15 cellular contexts compared by ENCODE assay signal in the genomic region with DNA sequence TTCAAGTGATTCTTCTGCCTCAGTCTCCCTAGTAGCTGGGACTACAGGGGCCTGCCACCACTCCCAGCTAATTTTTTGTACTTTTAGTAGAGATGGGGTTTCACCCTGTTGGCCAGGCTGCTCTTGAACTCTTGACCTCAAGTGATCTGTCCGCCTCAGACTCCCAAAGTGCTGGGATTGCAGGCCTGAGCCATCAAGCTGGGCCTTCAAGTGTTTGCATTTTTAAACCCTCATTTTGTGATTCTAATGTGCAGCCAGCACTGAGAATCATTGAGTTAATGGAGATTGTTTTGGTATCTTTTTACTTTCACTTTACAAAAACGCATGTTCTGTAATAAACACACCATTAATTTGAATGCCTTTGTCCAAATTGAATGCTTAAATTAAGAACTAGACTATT. TPM values are rescaled to one million over a fixed set of nuclear protein-coding genes. Genes with fewer than 3 reads are reported as not detected.
"Had no signal": no experiment of that assay in that cellular context is flagged by ENCODE, and none has a peak within 500 bp of the region (broad histone marks: within the 10 kb centered on the region; RNA-seq: fewer than 3 reads in every experiment).

No MANE protein-coding gene starts in this region.

- H3K9me3 ChIP-seq: upper lobe of left lung had no signal

- ATAC-seq: activated CD8-positive, alpha-beta memory T cell treated with anti-CD3 and anti-CD28 coated beads, Interleukin-2, amount 10 ng/mL, durations not matched to agents 7 days and 5 days; activated naive CD4-positive, alpha-beta T cell treated with anti-CD3 and anti-CD28 coated beads, Interleukin-2, amount 50 U/mL, for 72 hours; activated T-cell treated with anti-CD3 and anti-CD28 coated beads, Interleukin-2, amount 50 U/mL, for 4 hours; left ventricle myocardium superior; T-helper 17 cell had no signal

- H3K36me3 ChIP-seq: upper lobe of left lung had no signal

- H3K27ac ChIP-seq: upper lobe of left lung had no signal

- H3K4me3 ChIP-seq: upper lobe of left lung had no signal

- DNase-seq: activated CD4-positive, alpha-beta T cell treated with anti-CD3 and anti-CD28 coated beads, Interleukin-2, amount 50 U/mL, for 48 hours; activated CD8-positive, alpha-beta memory T cell treated with anti-CD3 and anti-CD28 coated beads, Interleukin-2, amount 10 ng/mL, durations not matched to agents 7 days and 5 days; activated effector memory CD4-positive, alpha-beta T cell treated with anti-CD3 and anti-CD28 coated beads, Interleukin-2, amount 50 U/mL, for 16 hours; activated T-cell treated with anti-CD3 and anti-CD28 coated beads, Interleukin-2, amount 50 U/mL, for 4 hours; left ventricle myocardium superior; mesendoderm; nephron progenitor cell; stimulated activated CD4-positive, alpha-beta T cell treated with anti-CD3 and anti-CD28 coated beads, Interleukin-12 subunit alpha, Interleukin-12 subunit beta, amount 100 ng/mL, for 4 hours; stimulated activated CD4-positive, alpha-beta T cell treated with anti-CD3 and anti-CD28 coated beads, Interleukin-2, amount 100 ng/mL, for 48 hours; stimulated activated naive CD4-positive, alpha-beta T cell treated with Interleukin-2 at 50 U/mL for 16 hours; T-helper 17 cell; upper lobe of left lung had no signal

- H3K27me3 ChIP-seq: upper lobe of left lung had no signal

- H3K4me1 ChIP-seq: upper lobe of left lung had no signal

RNA-seq across cellular contexts. Expression of a gene that starts 3.4 kb away (rescaled TPM):
- total RNA-seq: activated CD8-positive, alpha-beta memory T cell treated with anti-CD3 and anti-CD28 coated beads, Interleukin-2, amount 10 ng/mL, durations not matched to agents 7 days and 5 days; activated naive CD4-positive, alpha-beta T cell treated with anti-CD3 and anti-CD28 coated beads, Interleukin-2, amount 50 U/mL, for 72 hours; activated T-cell treated with anti-CD3 and anti-CD28 coated beads, Interleukin-2, amount 50 U/mL, for 4 hours; kidney epithelial cell; left ventricle myocardium superior; osteocyte; T-helper 17 cell; upper lobe of left lung had no signal
